Comparison of ENCODE assay signal across 1 cellular context in the genomic region with DNA sequence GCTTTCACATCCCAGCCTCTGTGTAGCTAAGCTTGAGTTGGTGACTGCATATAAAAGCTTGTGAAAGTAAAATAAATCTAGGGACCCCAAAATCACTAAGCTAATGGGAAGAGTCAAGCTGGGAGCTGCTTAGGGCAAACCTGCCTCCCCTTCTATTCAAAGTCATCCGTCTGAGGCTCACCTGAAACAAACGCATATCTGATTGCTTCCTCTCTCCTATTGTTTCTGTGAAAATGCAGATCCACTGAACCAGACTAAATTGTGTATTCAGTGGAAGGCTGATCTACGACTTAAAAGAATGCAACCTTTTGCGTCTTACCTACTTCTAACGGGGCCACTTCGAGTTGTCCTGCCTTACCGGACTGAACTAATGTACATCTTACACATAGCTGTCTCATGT.
TF ChIP-seq lines count a peak whose summit lies in the region.

No MANE protein-coding gene starts in this region.

TF ChIP-seq in WTC11, 78 proteins besides CTCF, POLR2A, EP300 and RAD21 (continued from another document):
- TF ChIP-seq ZBTB43 (CRISPR knock-in tag; IDR thresholded peaks at IDR 0.05): no peak
- no peak for TF ChIP-seq GRHL2 (CRISPR knock-in tag; IDR thresholded peaks at IDR 0.05; ENCODE audit: insufficient replicate concordance, severe bottlenecking)
